Comparison of ENCODE assay signal across 31 cellular contexts in genomic region chr3:126928921-126929485, GRCh38.
"Had no signal": no experiment of that assay in that cellular context is flagged by ENCODE, and none has a peak within 500 bp of the region (broad histone marks: within the 10 kb centered on the region; RNA-seq: fewer than 3 reads in every experiment).

No MANE protein-coding gene starts in this region.

- H3K27me3 ChIP-seq: ascending aorta, body of pancreas, Peyer's patch, SJSA1 had no signal

- H3K4me3 Mint-ChIP-seq: activated B cell treated with CpG ODN at 0.5 μM for 24 hours; activated CD4-positive, alpha-beta T cell treated with anti-CD3 and anti-CD28 coated beads, Interleukin-2, amount 10 ng/mL, durations not matched to agents 24 days and 14 days; activated CD8-positive, alpha-beta memory T cell treated with anti-CD3 and anti-CD28 coated beads, Interleukin-2, amount 10 ng/mL, durations not matched to agents 7 days and 5 days; activated naive CD8-positive, alpha-beta T cell treated with anti-CD3 and anti-CD28 coated beads, Interleukin-2, amount 50 U/mL, for 24 hours; activated T-cell treated with anti-CD3 and anti-CD28 coated beads, Interleukin-2, amount 50 U/mL, for 24 hours; activated T-helper 1 cell treated with anti-CD3 and anti-CD28 coated beads, Interleukin-12 subunit alpha, Interleukin-12 subunit beta, Interleukin-2, Interleukin-4 antibody, amounts not matched to agents 30 ng/mL and 10 ng/mL and 1 ng/mL, durations not matched to agents 14 hours and 24 hours and 36 hours; T-helper 17 cell had no signal

- ATAC-seq: activated CD8-positive, alpha-beta memory T cell treated with anti-CD3 and anti-CD28 coated beads, Interleukin-2, amount 10 ng/mL, durations not matched to agents 7 days and 5 days; activated naive CD4-positive, alpha-beta T cell treated with anti-CD3 and anti-CD28 coated beads, Interleukin-2, amount 50 U/mL, for 72 hours; activated naive CD8-positive, alpha-beta T cell treated with anti-CD3 and anti-CD28 coated beads, Interleukin-2, amount 50 U/mL, for 24 hours; body of pancreas; T-helper 17 cell had no signal

- H3K4me1 Mint-ChIP-seq: activated B cell treated with CpG ODN at 0.5 μM for 24 hours; activated naive CD8-positive, alpha-beta T cell treated with anti-CD3 and anti-CD28 coated beads, Interleukin-2, amount 50 U/mL, for 24 hours had no signal

- H3K36me3 Mint-ChIP-seq: activated CD8-positive, alpha-beta memory T cell treated with anti-CD3 and anti-CD28 coated beads, Interleukin-2, amount 10 ng/mL, durations not matched to agents 7 days and 5 days; activated naive CD4-positive, alpha-beta T cell treated with anti-CD3 and anti-CD28 coated beads, Interleukin-2, amount 50 U/mL, for 72 hours had no signal

- H3K27ac ChIP-seq: ascending aorta, body of pancreas, Peyer's patch, RWPE1, SJSA1 had no signal

- DNase-seq: activated B cell treated with CpG ODN at 0.5 μM for 24 hours; activated CD4-positive, alpha-beta T cell treated with anti-CD3 and anti-CD28 coated beads for 1 hour; activated CD4-positive, alpha-beta T cell treated with anti-CD3 and anti-CD28 coated beads, Interleukin-2, amount 10 ng/mL, durations not matched to agents 24 days and 14 days; activated CD4-positive, alpha-beta T cell treated with anti-CD3 and anti-CD28 coated beads, Interleukin-2, amount 50 U/mL, for 48 hours; activated CD8-positive, alpha-beta memory T cell treated with anti-CD3 and anti-CD28 coated beads, Interleukin-2, amount 10 ng/mL, durations not matched to agents 7 days and 5 days; activated effector memory CD4-positive, alpha-beta T cell treated with anti-CD3 and anti-CD28 coated beads, Interleukin-2, amount 50 U/mL, for 16 hours; activated naive CD4-positive, alpha-beta T cell treated with Interleukin-2 at 50 U/mL for 16 hours; activated naive CD8-positive, alpha-beta T cell treated with anti-CD3 and anti-CD28 coated beads, Interleukin-2, amount 50 U/mL, for 24 hours; activated T-cell treated with anti-CD3 and anti-CD28 coated beads, Interleukin-2, amount 50 U/mL, for 24 hours; amniotic stem cell; body of pancreas; central memory CD4-positive, alpha-beta T cell; KG1; NCI-H1048; NCI-H146; NCI-H187 treated with DMSO at 0.1 percent for 48 hours; NCI-H2081 treated with DMSO at 0.1 percent for 48 hours; NCI-H226; NCI-H526; NCI-H82; NK-92 treated with Interleukin-12 subunit alpha and Interleukin-12 subunit beta, amount 100 ng/mL, for 24 hours; OCI-M1; SHP77; T-helper 17 cell; T-helper 9 cell had no signal

- H3K27ac Mint-ChIP-seq: activated B cell treated with CpG ODN at 0.5 μM for 24 hours; activated CD4-positive, alpha-beta T cell treated with anti-CD3 and anti-CD28 coated beads, Interleukin-2, amount 10 ng/mL, durations not matched to agents 24 days and 14 days; activated CD8-positive, alpha-beta memory T cell treated with anti-CD3 and anti-CD28 coated beads, Interleukin-2, amount 10 ng/mL, durations not matched to agents 7 days and 5 days; activated naive CD8-positive, alpha-beta T cell treated with anti-CD3 and anti-CD28 coated beads, Interleukin-2, amount 50 U/mL, for 24 hours; activated T-cell treated with anti-CD3 and anti-CD28 coated beads, Interleukin-2, amount 50 U/mL, for 24 hours; activated T-helper 1 cell treated with anti-CD3 and anti-CD28 coated beads, Interleukin-12 subunit alpha, Interleukin-12 subunit beta, Interleukin-2, Interleukin-4 antibody, amounts not matched to agents 30 ng/mL and 10 ng/mL and 1 ng/mL, durations not matched to agents 14 hours and 24 hours and 36 hours; T-helper 17 cell had no signal

- H3K27me3 Mint-ChIP-seq: activated CD4-positive, alpha-beta T cell treated with anti-CD3 and anti-CD28 coated beads, Interleukin-2, amount 10 ng/mL, durations not matched to agents 24 days and 14 days; activated CD8-positive, alpha-beta memory T cell treated with anti-CD3 and anti-CD28 coated beads, Interleukin-2, amount 10 ng/mL, durations not matched to agents 7 days and 5 days; activated naive CD8-positive, alpha-beta T cell treated with anti-CD3 and anti-CD28 coated beads, Interleukin-2, amount 50 U/mL, for 24 hours; activated T-cell treated with anti-CD3 and anti-CD28 coated beads, Interleukin-2, amount 50 U/mL, for 24 hours; T-helper 17 cell had no signal

- H3K9me3 ChIP-seq: ascending aorta, body of pancreas, Peyer's patch, SJSA1 had no signal

- H3K4me3 ChIP-seq: ascending aorta, body of pancreas, Peyer's patch, SJSA1 had no signal

- H3K36me3 ChIP-seq: ascending aorta, Peyer's patch, SJSA1 had no signal

- H3K9me3 Mint-ChIP-seq: activated B cell treated with CpG ODN at 0.5 μM for 24 hours; activated CD4-positive, alpha-beta T cell treated with anti-CD3 and anti-CD28 coated beads, Interleukin-2, amount 10 ng/mL, durations not matched to agents 24 days and 14 days; activated naive CD4-positive, alpha-beta T cell treated with anti-CD3 and anti-CD28 coated beads, Interleukin-2, amount 50 U/mL, for 72 hours; activated naive CD8-positive, alpha-beta T cell treated with anti-CD3 and anti-CD28 coated beads, Interleukin-2, amount 50 U/mL, for 24 hours; activated T-cell treated with anti-CD3 and anti-CD28 coated beads, Interleukin-2, amount 50 U/mL, for 24 hours; activated T-helper 1 cell treated with anti-CD3 and anti-CD28 coated beads, Interleukin-12 subunit alpha, Interleukin-12 subunit beta, Interleukin-2, Interleukin-4 antibody, amounts not matched to agents 30 ng/mL and 10 ng/mL and 1 ng/mL, durations not matched to agents 14 hours and 24 hours and 36 hours had no signal
